In the genomic region with DNA sequence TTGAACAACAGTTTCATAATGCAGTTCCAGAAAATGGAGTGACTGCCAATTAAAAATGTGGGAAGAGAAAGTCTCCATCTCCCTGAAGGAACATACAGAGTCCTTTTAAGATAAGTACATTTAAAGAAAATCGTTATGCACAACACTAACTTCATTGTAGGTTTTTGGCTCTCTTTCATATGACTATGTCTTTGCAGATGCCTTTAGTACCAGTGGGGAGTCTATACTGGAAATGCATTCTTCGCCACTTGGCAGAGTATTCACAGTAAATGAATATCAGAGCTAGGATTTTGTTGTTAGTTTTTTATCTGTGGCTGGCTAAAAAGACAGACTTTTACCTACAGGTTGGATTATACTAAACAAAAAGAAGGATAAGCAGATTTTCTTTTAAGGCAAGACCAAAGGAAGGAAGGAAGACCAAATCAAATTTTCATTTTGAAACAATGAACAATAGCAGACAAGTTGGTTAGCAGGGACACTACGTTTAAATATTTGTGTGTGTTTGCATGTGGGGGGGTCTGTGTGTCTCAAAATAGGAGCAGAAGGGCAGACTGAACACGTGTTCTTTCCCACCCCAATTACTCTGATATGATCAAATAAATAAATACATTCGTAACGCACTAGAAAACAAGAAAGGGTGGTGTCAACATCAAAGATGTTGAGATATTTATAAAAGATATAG, we compare ENCODE assay signal across 18 cellular contexts.
DNase-seq lines count a peak whose midpoint lies in the region; ATAC-seq, FAIRE-seq and TF ChIP-seq lines count a peak whose summit lies in the region.
"Had no signal": no experiment of that assay in that cellular context is flagged by ENCODE, and none has a peak within 500 bp of the region (broad histone marks: within the 10 kb centered on the region; RNA-seq: fewer than 3 reads in every experiment).

No MANE protein-coding gene starts in this region.

- H3K4ac ChIP-seq in mesendoderm (ENCODE audit: low read depth, low read length): no peak overlapping the region

- no peaks in the 10 kb centered on the region for H4K20me1 ChIP-seq in GM23338 (replicated peaks; ENCODE audit: insufficient read depth)

- H3K36me3 Mint-ChIP-seq in GM23338 (ENCODE audit: low read depth) (no peaks in the 10 kb centered on the region), WTC11 (no peaks in the 10 kb centered on the region; the same call in 1 of the 2 replicates)

- H3K9me3 Mint-ChIP-seq in GM23338 (no peaks in the 10 kb centered on the region), WTC11 (peaks cover 10% of the 10 kb centered on the region; the same call in 1 of the 2 replicates)

- H3K36me3 ChIP-seq in GM23338 (ENCODE audit: insufficient read depth) (no peaks in the 10 kb centered on the region), mesendoderm (ENCODE audit: control insufficient read depth, insufficient read depth, low read length) (no peaks in the 10 kb centered on the region)
- H3K36me3 ChIP-seq: ascending aorta, gastroesophageal sphincter, HAP-1, ovary, right lobe of liver, SJSA1 had no signal

- POLR2A ChIA-PET in WTC11 (lab: Charles Lee): interaction anchor here (0.7 kb wide), 1 partner anchor 120 kb away, joined by 3 read pairs; no protein-coding TSS in a partner anchor

- H4K8ac ChIP-seq in mesendoderm (ENCODE audit: low read depth, low read length): no peak overlapping the region

- no peak overlapping the region for H2AFZ ChIP-seq in GM23338

- H3K23ac ChIP-seq in mesendoderm (ENCODE audit: low read length): no peak overlapping the region

- H3K18ac ChIP-seq in mesendoderm (ENCODE audit: low read length): peak overlapping the region; percentile 68

- H3K56ac ChIP-seq in mesendoderm (ENCODE audit: low read length): no peak overlapping the region

- no peaks in the 10 kb centered on the region for H3K9me2 ChIP-seq in GM23338 (ENCODE audit: insufficient read depth)

- H3K27ac ChIP-seq in GM23338 (ENCODE audit: low read depth) (no peak overlapping the region; the same call in 1 of the 2 replicates), mesendoderm (ENCODE audit: low read depth, low read length) (no peak overlapping the region)
- H3K27ac ChIP-seq: ascending aorta, coronary artery, gastroesophageal sphincter, ovary, right lobe of liver, SJSA1 had no signal

- peak; percentile 9 for DNase-seq in GM23338 (ENCODE audit: low spot score)
- no peak for DNase-seq in WTC11 (ENCODE audit: low spot score)
- no peak for DNase-seq in mesendoderm
- DNase-seq in superior temporal gyrus (ENCODE audit: extremely low spot score): no peak
- no peak for DNase-seq in GM19239 (ENCODE audit: insufficient read length, low spot score)
- DNase-seq in NCI-H187 (lab: John Stamatoyannopoulos, UW): no peak
- DNase-seq: NCI-H1436 treated with DMSO at 0.1 percent for 48 hours, ovary, right lobe of liver had no signal

- H3F3A ChIP-seq in GM23338 (replicated peaks; ENCODE audit: low read depth): no peaks in the 10 kb centered on the region

- H2BK5ac ChIP-seq in mesendoderm (ENCODE audit: low read length): no peak overlapping the region

- H3K4me2 ChIP-seq in GM23338 (peak overlapping the region; percentile 24), mesendoderm (ENCODE audit: low read length) (no peak overlapping the region)

- H3K27me3 ChIP-seq in GM23338 (ENCODE audit: insufficient read depth): no peaks in the 10 kb centered on the region
- no peaks in the 10 kb centered on the region for H3K27me3 ChIP-seq in mesendoderm (ENCODE audit: insufficient read depth, low read length, poor library complexity)
- H3K27me3 ChIP-seq: ascending aorta, gastroesophageal sphincter, ovary, right lobe of liver, SJSA1 had no signal

- H3K4me1 Mint-ChIP-seq in GM23338 (peaks cover 14% of the 10 kb centered on the region), WTC11 (peaks cover 21% of the 10 kb centered on the region)

- FAIRE-seq in A204.1 (lab: Jason Lieb, UNC): peak; percentile 99
- FAIRE-seq in GM19239 (lab: Jason Lieb, UNC): no peak
- FAIRE-seq: HepG2 had no signal

- H3K79me2 ChIP-seq in GM23338 (replicated peaks; ENCODE audit: insufficient read depth): no peaks in the 10 kb centered on the region
- H3K79me2 ChIP-seq in mesendoderm (ENCODE audit: control insufficient read depth, insufficient read depth, low read length): no peaks in the 10 kb centered on the region

- no peak overlapping the region for H3K27ac Mint-ChIP-seq in GM23338
- peak overlapping the region; percentile 73 for H3K27ac Mint-ChIP-seq in WTC11

- H3K4me3 ChIP-seq in GM23338 (no peak overlapping the region), mesendoderm (ENCODE audit: low read length) (no peak overlapping the region)
- H3K4me3 ChIP-seq: ascending aorta, coronary artery, gastroesophageal sphincter, HAP-1, ovary, right lobe of liver, SJSA1 had no signal

- no peak overlapping the region for H2BK15ac ChIP-seq in mesendoderm (replicated peaks; ENCODE audit: low read depth)

- no peak overlapping the region for H4K5ac ChIP-seq in mesendoderm (ENCODE audit: low read length)

- H3K4me3 Mint-ChIP-seq in GM23338 (no peak overlapping the region), WTC11 (no peak overlapping the region)

- ATAC-seq in GM23338 (no peak), WTC11 (no peak), GM21423 (IDR thresholded peaks at IDR 0.05; ENCODE audit: unreplicated experiment) (no peak)
- ATAC-seq: activated CD4-positive, CD25-positive, alpha-beta regulatory T cell treated with anti-CD3 and anti-CD28 coated beads, Interleukin-2, amount 50 U/mL, for 24 hours; gastroesophageal sphincter; right lobe of liver had no signal

- no CpG with 5 or more reads among the region's 6 CpGs for WGBS in mesendoderm (ENCODE audit: extremely low coverage, insufficient coverage, low lambda C conversion rate)

- H3K4me1 ChIP-seq in GM23338 (ENCODE audit: insufficient read depth): peaks cover 15% of the 10 kb centered on the region
- H3K4me1 ChIP-seq in mesendoderm (ENCODE audit: control insufficient read depth, low read depth, low read length): no peaks in the 10 kb centered on the region
- H3K4me1 ChIP-seq: ascending aorta, gastroesophageal sphincter, right lobe of liver had no signal

- TF ChIP-seq CTCF in GM23338 (conservative IDR thresholded peaks at IDR 0.05; ENCODE audit: low read depth in 2 of 2): no peak
- no peak for TF ChIP-seq CTCF in WTC11 (IDR thresholded peaks at IDR 0.05)

- no peak overlapping the region for H2BK120ac ChIP-seq in mesendoderm (ENCODE audit: low read depth, low read length)

- H3K27me3 Mint-ChIP-seq in GM23338 (ENCODE audit: insufficient read depth, low read depth, poor library complexity) (peaks cover 7% of the 10 kb centered on the region), WTC11 (ENCODE audit: low read depth) (no peaks in the 10 kb centered on the region)

- H3K9ac ChIP-seq in mesendoderm (ENCODE audit: low read length): no peak overlapping the region

- CTCF ChIA-PET in WTC11 (lab: Charles Lee): no interaction called here

- no peaks in the 10 kb centered on the region for H3K79me1 ChIP-seq in mesendoderm (ENCODE audit: low read length)

- H2AK5ac ChIP-seq in mesendoderm (ENCODE audit: low read length): no peak overlapping the region

TF ChIP-seq in WTC11, 78 proteins besides CTCF, POLR2A, EP300 and RAD21 (continues in another document):
- TF ChIP-seq, protein P1, sequence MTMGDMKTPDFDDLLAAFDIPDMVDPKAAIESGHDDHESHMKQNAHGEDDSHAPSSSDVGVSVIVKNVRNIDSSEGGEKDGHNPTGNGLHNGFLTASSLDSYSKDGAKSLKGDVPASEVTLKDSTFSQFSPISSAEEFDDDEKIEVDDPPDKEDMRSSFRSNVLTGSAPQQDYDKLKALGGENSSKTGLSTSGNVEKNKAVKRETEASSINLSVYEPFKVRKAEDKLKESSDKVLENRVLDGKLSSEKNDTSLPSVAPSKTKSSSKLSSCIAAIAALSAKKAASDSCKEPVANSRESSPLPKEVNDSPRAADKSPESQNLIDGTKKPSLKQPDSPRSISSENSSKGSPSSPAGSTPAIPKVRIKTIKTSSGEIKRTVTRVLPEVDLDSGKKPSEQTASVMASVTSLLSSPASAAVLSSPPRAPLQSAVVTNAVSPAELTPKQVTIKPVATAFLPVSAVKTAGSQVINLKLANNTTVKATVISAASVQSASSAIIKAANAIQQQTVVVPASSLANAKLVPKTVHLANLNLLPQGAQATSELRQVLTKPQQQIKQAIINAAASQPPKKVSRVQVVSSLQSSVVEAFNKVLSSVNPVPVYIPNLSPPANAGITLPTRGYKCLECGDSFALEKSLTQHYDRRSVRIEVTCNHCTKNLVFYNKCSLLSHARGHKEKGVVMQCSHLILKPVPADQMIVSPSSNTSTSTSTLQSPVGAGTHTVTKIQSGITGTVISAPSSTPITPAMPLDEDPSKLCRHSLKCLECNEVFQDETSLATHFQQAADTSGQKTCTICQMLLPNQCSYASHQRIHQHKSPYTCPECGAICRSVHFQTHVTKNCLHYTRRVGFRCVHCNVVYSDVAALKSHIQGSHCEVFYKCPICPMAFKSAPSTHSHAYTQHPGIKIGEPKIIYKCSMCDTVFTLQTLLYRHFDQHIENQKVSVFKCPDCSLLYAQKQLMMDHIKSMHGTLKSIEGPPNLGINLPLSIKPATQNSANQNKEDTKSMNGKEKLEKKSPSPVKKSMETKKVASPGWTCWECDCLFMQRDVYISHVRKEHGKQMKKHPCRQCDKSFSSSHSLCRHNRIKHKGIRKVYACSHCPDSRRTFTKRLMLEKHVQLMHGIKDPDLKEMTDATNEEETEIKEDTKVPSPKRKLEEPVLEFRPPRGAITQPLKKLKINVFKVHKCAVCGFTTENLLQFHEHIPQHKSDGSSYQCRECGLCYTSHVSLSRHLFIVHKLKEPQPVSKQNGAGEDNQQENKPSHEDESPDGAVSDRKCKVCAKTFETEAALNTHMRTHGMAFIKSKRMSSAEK (CRISPR knock-in tag; IDR thresholded peaks at IDR 0.05; ENCODE audit: borderline replicate concordance): no peak
